Comparison of ENCODE assay signal across 20 cellular contexts in genomic region chr1:211839106-211839505, GRCh38.
"Had no signal": no experiment of that assay in that cellular context is flagged by ENCODE, and none has a peak within 500 bp of the region (broad histone marks: within the 10 kb centered on the region; RNA-seq: fewer than 3 reads in every experiment).

No MANE protein-coding gene starts in this region.

- FAIRE-seq: HepG2 had no signal

- ATAC-seq: HepG2, Panc1, PC-3 had no signal

- DNase-seq: IMR-90, Kasumi-1, KG1, MM.1S, NCI-H1092 treated with DMSO at 0.1 percent for 48 hours, NCI-H1436, NCI-H187, NCI-H2029, NCI-H2081 treated with DMSO at 0.1 percent for 48 hours, NCI-H2171, NCI-H226, NCI-H446, NCI-H510A, NCI-H524 treated with DMSO at 0.1 percent for 48 hours, NCI-H774, PC-3, SHP77, SK-N-SH had no signal
